10 cellular contexts compared by ENCODE assay signal in genomic region chr19:19382118-19382517, GRCh38.
"Had no signal": no experiment of that assay in that cellular context is flagged by ENCODE, and none has a peak within 500 bp of the region (broad histone marks: within the 10 kb centered on the region; RNA-seq: fewer than 3 reads in every experiment).

No MANE protein-coding gene starts in this region.

- DNase-seq: activated CD8-positive, alpha-beta memory T cell treated with anti-CD3 and anti-CD28 coated beads, Interleukin-2, amount 50 U/mL, for 4 hours; activated CD8-positive, alpha-beta T cell treated with anti-CD3 and anti-CD28 coated beads for 36 hours; activated T-cell treated with anti-CD3 and anti-CD28 coated beads, Interleukin-2, amount 50 U/mL, for 72 hours; aorta; foreskin keratinocyte; T-helper 9 cell; thyroid gland had no signal

- H3K4me1 ChIP-seq: foreskin keratinocyte, neural progenitor cell had no signal

- H3K9ac ChIP-seq: neural progenitor cell had no signal

- H3K4me3 ChIP-seq: neural progenitor cell, skin epidermis, thyroid gland had no signal

- H3K36me3 Mint-ChIP-seq: neural progenitor cell had no signal

- H3K9me3 Mint-ChIP-seq: activated CD8-positive, alpha-beta T cell treated with anti-CD3 and anti-CD28 coated beads for 36 hours; activated T-cell treated with anti-CD3 and anti-CD28 coated beads, Interleukin-2, amount 50 U/mL, for 72 hours had no signal

- H3K36me3 ChIP-seq: neural progenitor cell, thyroid gland had no signal

- H3K4me2 ChIP-seq: neural progenitor cell had no signal

- H3K27ac Mint-ChIP-seq: activated CD8-positive, alpha-beta T cell treated with anti-CD3 and anti-CD28 coated beads for 36 hours; activated T-cell treated with anti-CD3 and anti-CD28 coated beads, Interleukin-2, amount 50 U/mL, for 72 hours; neural progenitor cell had no signal

- H3K4me3 Mint-ChIP-seq: activated CD8-positive, alpha-beta T cell treated with anti-CD3 and anti-CD28 coated beads for 36 hours; activated T-cell treated with anti-CD3 and anti-CD28 coated beads, Interleukin-2, amount 50 U/mL, for 72 hours; neural progenitor cell had no signal

- H2AFZ ChIP-seq: neural progenitor cell had no signal

- ATAC-seq: activated CD8-positive, alpha-beta T cell treated with anti-CD3 and anti-CD28 coated beads for 36 hours; activated T-cell treated with anti-CD3 and anti-CD28 coated beads, Interleukin-2, amount 50 U/mL, for 72 hours; foreskin keratinocyte; left lobe of liver had no signal

- H3K27me3 ChIP-seq: foreskin keratinocyte, thyroid gland had no signal

- H3K9me3 ChIP-seq: thyroid gland had no signal

- H3K27me3 Mint-ChIP-seq: activated CD8-positive, alpha-beta T cell treated with anti-CD3 and anti-CD28 coated beads for 36 hours had no signal

- H3K27ac ChIP-seq: foreskin keratinocyte, neural progenitor cell, thyroid gland had no signal
